10 cellular contexts compared by ENCODE assay signal in the genomic region with DNA sequence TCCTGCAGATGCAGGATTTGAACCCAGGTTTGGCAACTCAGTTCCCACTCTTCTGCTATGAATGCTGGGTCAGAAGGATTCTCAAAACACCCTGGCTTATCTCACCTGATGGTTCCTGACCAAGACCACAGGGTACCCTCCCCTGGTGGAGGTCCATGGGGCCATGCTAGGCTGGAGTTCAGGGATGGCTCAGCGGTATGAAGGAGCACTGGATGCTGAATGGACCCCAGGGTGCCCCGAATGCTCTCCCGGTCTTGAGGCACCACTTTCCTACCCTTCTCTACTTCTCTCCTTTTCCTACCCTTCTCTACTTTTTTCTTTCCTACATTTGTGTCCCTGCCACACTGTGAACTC. TPM values are rescaled to one million over a fixed set of nuclear protein-coding genes. Genes with fewer than 3 reads are reported as not detected.
DNase-seq lines count a peak whose midpoint lies in the region; ATAC-seq, FAIRE-seq and TF ChIP-seq lines count a peak whose summit lies in the region.
"Had no signal": no experiment of that assay in that cellular context is flagged by ENCODE, and none has a peak within 500 bp of the region (broad histone marks: within the 10 kb centered on the region; RNA-seq: fewer than 3 reads in every experiment).

No MANE protein-coding gene starts in this region.

- H3K27me3 Mint-ChIP-seq in CD4-positive, alpha-beta T cell, result peaks cover 16% of the 10 kb centered on the region
- H3K27me3 Mint-ChIP-seq in GM23338 (ENCODE audit: insufficient read depth, low read depth, poor library complexity), result peaks cover 61% of the 10 kb centered on the region
- peaks cover 66% of the 10 kb centered on the region for H3K27me3 Mint-ChIP-seq in astrocyte (ENCODE audit: low read depth, unreplicated experiment)
- peaks cover 0 to 27% (median 0%) of the 10 kb centered on the region in 5 donors for H3K27me3 Mint-ChIP-seq in naive thymus-derived CD8-positive, alpha-beta T cell

- peaks cover 5% of the 10 kb centered on the region for H3K4me1 Mint-ChIP-seq in CD4-positive, alpha-beta T cell (ENCODE audit: low read depth)
- H3K4me1 Mint-ChIP-seq in GM23338, result no peaks in the 10 kb centered on the region; the same call in 2 of the 3 replicates
- H3K4me1 Mint-ChIP-seq in astrocyte (ENCODE audit: low read depth, unreplicated experiment), result no peaks in the 10 kb centered on the region
- peaks cover 1 to 8% (median 7%) of the 10 kb centered on the region in 4 donors for H3K4me1 Mint-ChIP-seq in naive thymus-derived CD8-positive, alpha-beta T cell

- FAIRE-seq in astrocyte (lab: Jason Lieb, UNC) (no peak), D721Med (lab: Jason Lieb, UNC) (no peak)

- H3K79me2 ChIP-seq in GM23338 (replicated peaks; ENCODE audit: insufficient read depth) (no peaks in the 10 kb centered on the region), astrocyte (ENCODE audit: insufficient read depth, low read length) (no peaks in the 10 kb centered on the region)

- H3K9me2 ChIP-seq in GM23338 (ENCODE audit: insufficient read depth), result no peaks in the 10 kb centered on the region

- no peaks in the 10 kb centered on the region for H3K36me3 Mint-ChIP-seq in CD4-positive, alpha-beta T cell (ENCODE audit: low read depth)
- H3K36me3 Mint-ChIP-seq in GM23338 (ENCODE audit: low read depth), result peaks cover 3% of the 10 kb centered on the region; the same call in 1 of the 3 replicates
- H3K36me3 Mint-ChIP-seq in astrocyte (ENCODE audit: low read depth, unreplicated experiment), result peaks cover 6% of the 10 kb centered on the region
- H3K36me3 Mint-ChIP-seq in naive thymus-derived CD8-positive, alpha-beta T cell, result no peaks in the 10 kb centered on the region

- peak overlapping the region; percentile 75 for H3K4me3 Mint-ChIP-seq in CD4-positive, alpha-beta T cell
- peak overlapping the region; percentile 64 for H3K4me3 Mint-ChIP-seq in GM23338
- peak overlapping the region; percentile 72 for H3K4me3 Mint-ChIP-seq in astrocyte (ENCODE audit: unreplicated experiment)
- H3K4me3 Mint-ChIP-seq in naive thymus-derived CD8-positive, alpha-beta T cell, result peak overlapping the region; percentile 39 to 84 (median 69)

- H3K9me3 Mint-ChIP-seq in CD4-positive, alpha-beta T cell, result no peaks in the 10 kb centered on the region
- no peaks in the 10 kb centered on the region for H3K9me3 Mint-ChIP-seq in GM23338
- H3K9me3 Mint-ChIP-seq in astrocyte (ENCODE audit: unreplicated experiment), result peaks cover 4% of the 10 kb centered on the region
- H3K9me3 Mint-ChIP-seq in naive thymus-derived CD8-positive, alpha-beta T cell, result no peaks in the 10 kb centered on the region

- no peaks in the 10 kb centered on the region for H3K36me3 ChIP-seq in GM23338 (ENCODE audit: insufficient read depth)
- no peaks in the 10 kb centered on the region for H3K36me3 ChIP-seq in astrocyte (ENCODE audit: insufficient read depth, low read length)

- H3F3A ChIP-seq in GM23338 (replicated peaks; ENCODE audit: low read depth), result no peaks in the 10 kb centered on the region

- H3K9me3 ChIP-seq in CD4-positive, alpha-beta T cell (ENCODE audit: control insufficient read depth, low read length), result no peaks in the 10 kb centered on the region
- no peaks in the 10 kb centered on the region for H3K9me3 ChIP-seq in astrocyte (ENCODE audit: insufficient read depth, low read depth, low read length)

- DNase-seq in CD4-positive, alpha-beta T cell, result no peak
- DNase-seq in GM23338 (ENCODE audit: low spot score) (no peak), astrocyte (ENCODE audit: low read depth) (no peak), AG20443 (ENCODE audit: low spot score) (no peak), D721Med (ENCODE audit: insufficient read length, low spot score) (no peak)
- DNase-seq in naive thymus-derived CD8-positive, alpha-beta T cell, result no peak
- DNase-seq: NCI-H446 treated with DMSO at 0.1 percent for 48 hours, SHP77 had no signal

- peaks cover 12% of the 10 kb centered on the region for H3K27me3 ChIP-seq in CD4-positive, alpha-beta T cell (ENCODE audit: control insufficient read depth, insufficient read depth, low read length)
- H3K27me3 ChIP-seq in GM23338 (ENCODE audit: insufficient read depth) (peaks cover 81% of the 10 kb centered on the region), astrocyte (ENCODE audit: insufficient read depth, low read length) (peaks cover 28% of the 10 kb centered on the region)

- no peak for ATAC-seq in CD4-positive, alpha-beta T cell (ENCODE audit: poor library complexity)
- ATAC-seq in GM23338 (no peak), HG03025 (IDR thresholded peaks at IDR 0.05; ENCODE audit: low FRiP score, unreplicated experiment) (no peak), HG03135 (IDR thresholded peaks at IDR 0.05; ENCODE audit: unreplicated experiment) (no peak)
- no peak for ATAC-seq in naive thymus-derived CD8-positive, alpha-beta T cell

- H3K4me2 ChIP-seq in GM23338 (peak overlapping the region; percentile 68), astrocyte (ENCODE audit: low read length) (no peak overlapping the region)

- no peak overlapping the region for H3K27ac Mint-ChIP-seq in CD4-positive, alpha-beta T cell
- H3K27ac Mint-ChIP-seq in GM23338 (no peak overlapping the region), astrocyte (ENCODE audit: unreplicated experiment) (no peak overlapping the region)
- peak overlapping the region in 4 of 10 donors; percentile 13 to 69 (median 44) for H3K27ac Mint-ChIP-seq in naive thymus-derived CD8-positive, alpha-beta T cell

- H4K20me1 ChIP-seq in GM23338 (replicated peaks; ENCODE audit: insufficient read depth) (no peaks in the 10 kb centered on the region), astrocyte (ENCODE audit: insufficient read depth, low read length) (no peaks in the 10 kb centered on the region)

- no peak overlapping the region for H3K9ac ChIP-seq in astrocyte (ENCODE audit: low read length)

- no peak for TF ChIP-seq CTCF in CD4-positive, alpha-beta T cell (IDR thresholded peaks at IDR 0.05)
- TF ChIP-seq CTCF in GM23338 (conservative IDR thresholded peaks at IDR 0.05; ENCODE audit: low read depth in 2 of 2) (no peak), astrocyte (IDR thresholded peaks at IDR 0.05; ENCODE audit: insufficient read depth, low read depth, low read length) (no peak), D721Med (IDR thresholded peaks at IDR 0.05; ENCODE audit: insufficient read depth, missing control alignments) (no peak)

- H2AFZ ChIP-seq in GM23338 (no peak overlapping the region), astrocyte (ENCODE audit: low read depth, low read length) (no peak overlapping the region)

- intact Hi-C loops in CD4-positive, alpha-beta T cell (cut with DNase I, micrococcal nuclease), result loop anchor here in 1 of 2 experiments (5.0 kb wide), 1 partner anchor 167 kb away; no protein-coding TSS in a partner anchor

- POLR2A ChIA-PET in CD4-positive, alpha-beta T cell (lab: Charles Lee), result no interaction called here
- POLR2A ChIA-PET in naive thymus-derived CD8-positive, alpha-beta T cell (lab: Charles Lee), result no interaction called here

- H3K27ac ChIP-seq in CD4-positive, alpha-beta T cell (ENCODE audit: low read depth, low read length), result no peak overlapping the region
- no peak overlapping the region for H3K27ac ChIP-seq in GM23338 (ENCODE audit: low read depth)
- H3K27ac ChIP-seq in astrocyte (ENCODE audit: low read depth, low read length), result no peak overlapping the region

- CTCF ChIA-PET in CD4-positive, alpha-beta T cell (lab: Charles Lee), result interaction anchor here (2.1 kb wide), 1 partner anchor 111 kb away, joined by 6 read pairs; no protein-coding TSS in a partner anchor

- H3K4me1 ChIP-seq in GM23338 (ENCODE audit: insufficient read depth) (peaks cover 3% of the 10 kb centered on the region; the same call in 1 of the 2 replicates), astrocyte (ENCODE audit: insufficient read depth, low read length) (peaks cover 6% of the 10 kb centered on the region)

- H3K4me3 ChIP-seq in GM23338 (peak overlapping the region; percentile 46), astrocyte (ENCODE audit: insufficient read depth, low read depth, low read length) (no peak overlapping the region)

TF ChIP-seq in GM23338, 12 proteins besides CTCF, POLR2A, EP300 and RAD21 (continues in another document):
- TF ChIP-seq POLR2AphosphoS5 (IDR thresholded peaks at IDR 0.05; ENCODE audit: low read depth) (no peak), JUNB (IDR thresholded peaks at IDR 0.05; ENCODE audit: unreplicated experiment) (no peak), CREB1 (CRISPR knock-in tag; IDR thresholded peaks at IDR 0.05; ENCODE audit: low read depth) (no peak), EZH2phosphoT487 (IDR thresholded peaks at IDR 0.05; ENCODE audit: unreplicated experiment) (no peak)

RNA-seq across cellular contexts. Expression of a gene that starts 9.7 kb away (rescaled TPM):
- total RNA-seq in CD4-positive, alpha-beta T cell, result 1 to 10 TPM; 1.6 to 2.1 TPM
- 0.08 TPM in 1 of 2 replicates, not detected in the other for total RNA-seq in GM23338 (2014; rRNA removed; shearing (Covaris generic))
- polyA plus RNA-seq in GM23338 (2016; fragmentation: Nextera tagmentation; extraction: Ambion mirVana), result 0.21 TPM in 1 of 2 replicates, not detected in the other
- 0.14 and 0.60 TPM in 2 replicates for total RNA-seq in astrocyte
- total RNA-seq in naive thymus-derived CD8-positive, alpha-beta T cell, result 1 to 10 TPM; 1.2 to 2.2 TPM
- under 1 TPM in 2 of 3 donors, not detected in 1; 0.08 to 0.13 TPM for polyA plus RNA-seq in naive thymus-derived CD8-positive, alpha-beta T cell

RNA-seq across cellular contexts. Expression of a gene that starts 43.8 kb away (rescaled TPM):
- under 1 TPM in 1 of 2 experiments, not detected in 1; 0.05 TPM for total RNA-seq in CD4-positive, alpha-beta T cell
- 2.6 TPM in 2 replicates for total RNA-seq in GM23338 (2014; rRNA removed; shearing (Covaris generic))
- 1.1 and 1.6 TPM in 2 replicates for polyA plus RNA-seq in GM23338 (2016; fragmentation: Nextera tagmentation; extraction: Ambion mirVana)
- 34.3 and 44.7 TPM in 2 replicates for total RNA-seq in astrocyte
- not detected for total RNA-seq in naive thymus-derived CD8-positive, alpha-beta T cell
- polyA plus RNA-seq in naive thymus-derived CD8-positive, alpha-beta T cell, result not detected

RNA-seq across cellular contexts. Expression of a gene that starts 51.2 kb away (rescaled TPM):
- total RNA-seq in CD4-positive, alpha-beta T cell, result 1 to 10 TPM; 1.7 to 1.8 TPM
- 1.8 and 4.9 TPM in 2 replicates for total RNA-seq in GM23338 (2014; rRNA removed; shearing (Covaris generic))
- polyA plus RNA-seq in GM23338 (2016; fragmentation: Nextera tagmentation; extraction: Ambion mirVana), result 1.6 and 1.7 TPM in 2 replicates
- total RNA-seq in astrocyte, result 6.3 and 7.2 TPM in 2 replicates
- 1 to 10 TPM; 2.0 to 2.4 TPM for total RNA-seq in naive thymus-derived CD8-positive, alpha-beta T cell
- 1 to 10 TPM in 2 of 3 donors, under 1 TPM in 1; 0.67 to 2.3 (median 1.2) TPM for polyA plus RNA-seq in naive thymus-derived CD8-positive, alpha-beta T cell
